In genomic region chr2:120177011-120177621, GRCh38 we compare ENCODE assay signal across 8 cellular contexts. TPM values are rescaled to one million over a fixed set of nuclear protein-coding genes. Genes with fewer than 3 reads are reported as not detected.
DNase-seq lines count a peak whose midpoint lies in the region; ATAC-seq and TF ChIP-seq lines count a peak whose summit lies in the region.

No MANE protein-coding gene starts in this region.

- no TSS peak for BruUV-seq in Calu3 (replicated peaks; lab: Mats Ljungman, UMichigan)

- H3K27me3 Mint-ChIP-seq in activated naive CD4-positive, alpha-beta T cell treated with anti-CD3 and anti-CD28 coated beads, Interleukin-2, amount 50 U/mL, for 24 hours = no peaks in the 10 kb centered on the region
- H3K27me3 Mint-ChIP-seq in memory B cell (no peaks in the 10 kb centered on the region), Calu3 (ENCODE audit: unreplicated experiment) (no peaks in the 10 kb centered on the region)
- H3K27me3 Mint-ChIP-seq in stimulated activated naive CD8-positive, alpha-beta T cell treated with anti-CD3 and anti-CD28 coated beads, Interleukin-15, amount 100 ng/mL, for 72 hours = no peaks in the 10 kb centered on the region

- no peak for TF ChIP-seq CTCF in Calu3 (IDR thresholded peaks at IDR 0.05; ENCODE audit: unreplicated experiment)

- intact Hi-C loops in Calu3 (cut with micrococcal nuclease; ENCODE audit: unreplicated experiment) = loop anchor here (10.0 kb wide), 1 partner anchor 232 kb away; no protein-coding TSS in a partner anchor

- peak overlapping the region; percentile 97 for H3K4me3 Mint-ChIP-seq in activated naive CD4-positive, alpha-beta T cell treated with anti-CD3 and anti-CD28 coated beads, Interleukin-2, amount 50 U/mL, for 24 hours
- peak overlapping the region; percentile 97 for H3K4me3 Mint-ChIP-seq in memory B cell
- peak overlapping the region; percentile 91 to 94 for H3K4me3 Mint-ChIP-seq in stimulated activated naive CD8-positive, alpha-beta T cell treated with anti-CD3 and anti-CD28 coated beads, Interleukin-15, amount 100 ng/mL, for 72 hours
- no peak overlapping the region for H3K4me3 Mint-ChIP-seq in Calu3 (ENCODE audit: low read depth, unreplicated experiment)

- no peaks in the 10 kb centered on the region for H3K9me3 Mint-ChIP-seq in activated naive CD4-positive, alpha-beta T cell treated with anti-CD3 and anti-CD28 coated beads, Interleukin-2, amount 50 U/mL, for 24 hours
- no peaks in the 10 kb centered on the region for H3K9me3 Mint-ChIP-seq in memory B cell
- H3K9me3 Mint-ChIP-seq in stimulated activated naive CD8-positive, alpha-beta T cell treated with anti-CD3 and anti-CD28 coated beads, Interleukin-15, amount 100 ng/mL, for 72 hours = no peaks in the 10 kb centered on the region
- H3K9me3 Mint-ChIP-seq in Calu3 (ENCODE audit: low read depth, unreplicated experiment) = no peaks in the 10 kb centered on the region

- H3K4me1 Mint-ChIP-seq in activated naive CD4-positive, alpha-beta T cell treated with anti-CD3 and anti-CD28 coated beads, Interleukin-2, amount 50 U/mL, for 24 hours = peaks cover 62% of the 10 kb centered on the region
- H3K4me1 Mint-ChIP-seq in memory B cell = peaks cover 18% of the 10 kb centered on the region
- peaks cover 34% of the 10 kb centered on the region for H3K4me1 Mint-ChIP-seq in stimulated activated naive CD8-positive, alpha-beta T cell treated with anti-CD3 and anti-CD28 coated beads, Interleukin-15, amount 100 ng/mL, for 72 hours
- H3K4me1 Mint-ChIP-seq in Calu3 (ENCODE audit: low read depth, unreplicated experiment) = no peaks in the 10 kb centered on the region

- CTCF ChIA-PET in Calu3 (lab: Charles Lee) = no interaction called here

- peaks cover 2% of the 10 kb centered on the region for H3K36me3 Mint-ChIP-seq in activated naive CD4-positive, alpha-beta T cell treated with anti-CD3 and anti-CD28 coated beads, Interleukin-2, amount 50 U/mL, for 24 hours
- H3K36me3 Mint-ChIP-seq in memory B cell (no peaks in the 10 kb centered on the region), Calu3 (ENCODE audit: insufficient read depth, unreplicated experiment) (no peaks in the 10 kb centered on the region)

- H3K27ac Mint-ChIP-seq in activated naive CD4-positive, alpha-beta T cell treated with anti-CD3 and anti-CD28 coated beads, Interleukin-2, amount 50 U/mL, for 24 hours = peak overlapping the region; percentile 100
- peak overlapping the region; percentile 89 for H3K27ac Mint-ChIP-seq in memory B cell
- H3K27ac Mint-ChIP-seq in stimulated activated naive CD8-positive, alpha-beta T cell treated with anti-CD3 and anti-CD28 coated beads, Interleukin-15, amount 100 ng/mL, for 72 hours = peak overlapping the region; percentile 94 to 95
- no peak overlapping the region for H3K27ac Mint-ChIP-seq in Calu3 (ENCODE audit: unreplicated experiment)

- ATAC-seq in GM18508 (IDR thresholded peaks at IDR 0.05; ENCODE audit: insufficient read depth, unreplicated experiment) (peak; percentile 94), HG02885 (IDR thresholded peaks at IDR 0.05; ENCODE audit: poor library complexity, unreplicated experiment) (peak; percentile 95), memory B cell (ENCODE audit: low read depth) (peak; percentile 90)
- ATAC-seq in stimulated activated naive CD8-positive, alpha-beta T cell treated with anti-CD3 and anti-CD28 coated beads, Interleukin-15, amount 100 ng/mL, for 72 hours = peak; percentile 98

- DNase-seq in SKM-1 treated with dmso at 0.1 percent for 144 hours (lab: John Stamatoyannopoulos, UW; ENCODE audit: unreplicated experiment) (peak; percentile 76), memory B cell (ENCODE audit: low spot score in 2 of 2) (peak; percentile 80 to 83), middle frontal gyrus (ENCODE audit: extremely low spot score, low spot score) (no peak), Calu3 (no peak)
- peak; percentile 86 to 89 for DNase-seq in stimulated activated naive CD8-positive, alpha-beta T cell treated with anti-CD3 and anti-CD28 coated beads, Interleukin-15, amount 100 ng/mL, for 72 hours

RNA-seq across cellular contexts. Expression of gene TMEM185B, which starts 46.1 kb away (rescaled TPM):
- total RNA-seq in Calu3 (2022) = 42.0 and 42.8 TPM in 2 replicates

Comparison
In these comparisons a context has a peak if more than half of its experiments do, and no peak if none do; other contexts are left out.
1. DNase-seq: peak in SKM-1 treated with dmso at 0.1 percent for 144 hours (single experiment), memory B cell (2 of 2) and stimulated activated naive CD8-positive, alpha-beta T cell treated with anti-CD3 and anti-CD28 coated beads, Interleukin-15, amount 100 ng/mL, for 72 hours (2 of 2); none in middle frontal gyrus (single experiment) and Calu3 (single experiment).
2. Peak in every context shown above with its lines, with median percentiles within 50 percentile points of each other: ATAC-seq.